In the genomic region with DNA sequence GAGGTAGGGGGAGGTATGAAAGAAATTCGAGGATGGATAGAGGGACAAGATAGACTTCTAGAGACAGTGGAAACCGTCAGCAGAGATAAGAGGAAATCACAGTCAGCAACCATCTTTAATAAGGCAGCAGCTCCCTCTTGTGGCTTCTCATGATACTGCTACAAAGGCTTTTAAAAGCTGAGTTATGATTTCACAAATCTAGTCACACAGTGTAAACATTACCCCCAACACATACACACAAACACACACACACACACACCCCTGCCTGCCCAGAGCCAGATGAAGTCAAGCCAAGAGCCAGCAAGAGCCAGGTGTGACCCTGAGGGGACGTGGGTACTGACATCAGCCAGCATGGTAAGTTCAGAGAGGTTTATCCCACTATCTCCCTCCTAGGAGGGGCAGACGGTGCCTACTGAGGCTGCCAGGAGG, we compare ENCODE assay signal across 1 cellular context.
TF ChIP-seq lines count a peak whose summit lies in the region.

No MANE protein-coding gene starts in this region.

TF ChIP-seq in HepG2, 621 proteins besides CTCF, POLR2A, EP300 and RAD21 (continued from another document and continues in another):
- TF ChIP-seq, protein P1, sequence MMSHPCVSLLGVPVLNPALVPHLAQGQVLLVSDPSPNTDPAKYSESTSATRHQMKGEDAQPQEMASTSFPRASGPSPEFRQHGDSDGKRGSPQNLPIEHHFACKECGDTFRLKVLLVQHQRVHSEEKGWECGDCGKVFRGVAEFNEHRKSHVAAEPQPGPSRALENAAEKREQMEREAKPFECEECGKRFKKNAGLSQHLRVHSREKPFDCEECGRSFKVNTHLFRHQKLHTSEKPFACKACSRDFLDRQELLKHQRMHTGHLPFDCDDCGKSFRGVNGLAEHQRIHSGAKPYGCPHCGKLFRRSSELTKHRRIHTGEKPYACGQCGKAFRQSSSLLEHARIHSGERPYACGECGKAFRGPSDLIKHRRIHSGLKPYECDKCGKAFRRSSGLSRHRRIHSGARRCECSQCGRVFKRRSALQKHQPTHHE (CRISPR knock-in tag; IDR thresholded peaks at IDR 0.05; ENCODE audit: borderline replicate concordance) = no peak
- no peak for TF ChIP-seq ZNF777 (CRISPR knock-in tag; IDR thresholded peaks at IDR 0.05)
- TF ChIP-seq, protein P2, sequence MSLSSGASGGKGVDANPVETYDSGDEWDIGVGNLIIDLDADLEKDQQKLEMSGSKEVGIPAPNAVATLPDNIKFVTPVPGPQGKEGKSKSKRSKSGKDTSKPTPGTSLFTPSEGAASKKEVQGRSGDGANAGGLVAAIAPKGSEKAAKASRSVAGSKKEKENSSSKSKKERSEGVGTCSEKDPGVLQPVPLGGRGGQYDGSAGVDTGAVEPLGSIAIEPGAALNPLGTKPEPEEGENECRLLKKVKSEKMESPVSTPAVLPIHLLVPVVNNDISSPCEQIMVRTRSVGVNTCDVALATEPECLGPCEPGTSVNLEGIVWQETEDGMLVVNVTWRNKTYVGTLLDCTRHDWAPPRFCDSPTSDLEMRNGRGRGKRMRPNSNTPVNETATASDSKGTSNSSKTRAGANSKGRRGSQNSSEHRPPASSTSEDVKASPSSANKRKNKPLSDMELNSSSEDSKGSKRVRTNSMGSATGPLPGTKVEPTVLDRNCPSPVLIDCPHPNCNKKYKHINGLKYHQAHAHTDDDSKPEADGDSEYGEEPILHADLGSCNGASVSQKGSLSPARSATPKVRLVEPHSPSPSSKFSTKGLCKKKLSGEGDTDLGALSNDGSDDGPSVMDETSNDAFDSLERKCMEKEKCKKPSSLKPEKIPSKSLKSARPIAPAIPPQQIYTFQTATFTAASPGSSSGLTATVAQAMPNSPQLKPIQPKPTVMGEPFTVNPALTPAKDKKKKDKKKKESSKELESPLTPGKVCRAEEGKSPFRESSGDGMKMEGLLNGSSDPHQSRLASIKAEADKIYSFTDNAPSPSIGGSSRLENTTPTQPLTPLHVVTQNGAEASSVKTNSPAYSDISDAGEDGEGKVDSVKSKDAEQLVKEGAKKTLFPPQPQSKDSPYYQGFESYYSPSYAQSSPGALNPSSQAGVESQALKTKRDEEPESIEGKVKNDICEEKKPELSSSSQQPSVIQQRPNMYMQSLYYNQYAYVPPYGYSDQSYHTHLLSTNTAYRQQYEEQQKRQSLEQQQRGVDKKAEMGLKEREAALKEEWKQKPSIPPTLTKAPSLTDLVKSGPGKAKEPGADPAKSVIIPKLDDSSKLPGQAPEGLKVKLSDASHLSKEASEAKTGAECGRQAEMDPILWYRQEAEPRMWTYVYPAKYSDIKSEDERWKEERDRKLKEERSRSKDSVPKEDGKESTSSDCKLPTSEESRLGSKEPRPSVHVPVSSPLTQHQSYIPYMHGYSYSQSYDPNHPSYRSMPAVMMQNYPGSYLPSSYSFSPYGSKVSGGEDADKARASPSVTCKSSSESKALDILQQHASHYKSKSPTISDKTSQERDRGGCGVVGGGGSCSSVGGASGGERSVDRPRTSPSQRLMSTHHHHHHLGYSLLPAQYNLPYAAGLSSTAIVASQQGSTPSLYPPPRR (CRISPR knock-in tag; IDR thresholded peaks at IDR 0.05; ENCODE audit: borderline replicate concordance) = 0 out of 2 replicates have a peak, but pooled peaks have one; percentile 21
- TF ChIP-seq GFI1 (CRISPR knock-in tag; IDR thresholded peaks at IDR 0.05; ENCODE audit: borderline replicate concordance) = peak; percentile 92
- TF ChIP-seq ZNF564 (CRISPR knock-in tag; IDR thresholded peaks at IDR 0.05) = no peak
- TF ChIP-seq, protein P3, sequence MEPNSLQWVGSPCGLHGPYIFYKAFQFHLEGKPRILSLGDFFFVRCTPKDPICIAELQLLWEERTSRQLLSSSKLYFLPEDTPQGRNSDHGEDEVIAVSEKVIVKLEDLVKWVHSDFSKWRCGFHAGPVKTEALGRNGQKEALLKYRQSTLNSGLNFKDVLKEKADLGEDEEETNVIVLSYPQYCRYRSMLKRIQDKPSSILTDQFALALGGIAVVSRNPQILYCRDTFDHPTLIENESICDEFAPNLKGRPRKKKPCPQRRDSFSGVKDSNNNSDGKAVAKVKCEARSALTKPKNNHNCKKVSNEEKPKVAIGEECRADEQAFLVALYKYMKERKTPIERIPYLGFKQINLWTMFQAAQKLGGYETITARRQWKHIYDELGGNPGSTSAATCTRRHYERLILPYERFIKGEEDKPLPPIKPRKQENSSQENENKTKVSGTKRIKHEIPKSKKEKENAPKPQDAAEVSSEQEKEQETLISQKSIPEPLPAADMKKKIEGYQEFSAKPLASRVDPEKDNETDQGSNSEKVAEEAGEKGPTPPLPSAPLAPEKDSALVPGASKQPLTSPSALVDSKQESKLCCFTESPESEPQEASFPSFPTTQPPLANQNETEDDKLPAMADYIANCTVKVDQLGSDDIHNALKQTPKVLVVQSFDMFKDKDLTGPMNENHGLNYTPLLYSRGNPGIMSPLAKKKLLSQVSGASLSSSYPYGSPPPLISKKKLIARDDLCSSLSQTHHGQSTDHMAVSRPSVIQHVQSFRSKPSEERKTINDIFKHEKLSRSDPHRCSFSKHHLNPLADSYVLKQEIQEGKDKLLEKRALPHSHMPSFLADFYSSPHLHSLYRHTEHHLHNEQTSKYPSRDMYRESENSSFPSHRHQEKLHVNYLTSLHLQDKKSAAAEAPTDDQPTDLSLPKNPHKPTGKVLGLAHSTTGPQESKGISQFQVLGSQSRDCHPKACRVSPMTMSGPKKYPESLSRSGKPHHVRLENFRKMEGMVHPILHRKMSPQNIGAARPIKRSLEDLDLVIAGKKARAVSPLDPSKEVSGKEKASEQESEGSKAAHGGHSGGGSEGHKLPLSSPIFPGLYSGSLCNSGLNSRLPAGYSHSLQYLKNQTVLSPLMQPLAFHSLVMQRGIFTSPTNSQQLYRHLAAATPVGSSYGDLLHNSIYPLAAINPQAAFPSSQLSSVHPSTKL (CRISPR knock-in tag; IDR thresholded peaks at IDR 0.05) = 0 out of 2 replicates have a peak, but pooled peaks have one; percentile 12
- TF ChIP-seq, protein P4, sequence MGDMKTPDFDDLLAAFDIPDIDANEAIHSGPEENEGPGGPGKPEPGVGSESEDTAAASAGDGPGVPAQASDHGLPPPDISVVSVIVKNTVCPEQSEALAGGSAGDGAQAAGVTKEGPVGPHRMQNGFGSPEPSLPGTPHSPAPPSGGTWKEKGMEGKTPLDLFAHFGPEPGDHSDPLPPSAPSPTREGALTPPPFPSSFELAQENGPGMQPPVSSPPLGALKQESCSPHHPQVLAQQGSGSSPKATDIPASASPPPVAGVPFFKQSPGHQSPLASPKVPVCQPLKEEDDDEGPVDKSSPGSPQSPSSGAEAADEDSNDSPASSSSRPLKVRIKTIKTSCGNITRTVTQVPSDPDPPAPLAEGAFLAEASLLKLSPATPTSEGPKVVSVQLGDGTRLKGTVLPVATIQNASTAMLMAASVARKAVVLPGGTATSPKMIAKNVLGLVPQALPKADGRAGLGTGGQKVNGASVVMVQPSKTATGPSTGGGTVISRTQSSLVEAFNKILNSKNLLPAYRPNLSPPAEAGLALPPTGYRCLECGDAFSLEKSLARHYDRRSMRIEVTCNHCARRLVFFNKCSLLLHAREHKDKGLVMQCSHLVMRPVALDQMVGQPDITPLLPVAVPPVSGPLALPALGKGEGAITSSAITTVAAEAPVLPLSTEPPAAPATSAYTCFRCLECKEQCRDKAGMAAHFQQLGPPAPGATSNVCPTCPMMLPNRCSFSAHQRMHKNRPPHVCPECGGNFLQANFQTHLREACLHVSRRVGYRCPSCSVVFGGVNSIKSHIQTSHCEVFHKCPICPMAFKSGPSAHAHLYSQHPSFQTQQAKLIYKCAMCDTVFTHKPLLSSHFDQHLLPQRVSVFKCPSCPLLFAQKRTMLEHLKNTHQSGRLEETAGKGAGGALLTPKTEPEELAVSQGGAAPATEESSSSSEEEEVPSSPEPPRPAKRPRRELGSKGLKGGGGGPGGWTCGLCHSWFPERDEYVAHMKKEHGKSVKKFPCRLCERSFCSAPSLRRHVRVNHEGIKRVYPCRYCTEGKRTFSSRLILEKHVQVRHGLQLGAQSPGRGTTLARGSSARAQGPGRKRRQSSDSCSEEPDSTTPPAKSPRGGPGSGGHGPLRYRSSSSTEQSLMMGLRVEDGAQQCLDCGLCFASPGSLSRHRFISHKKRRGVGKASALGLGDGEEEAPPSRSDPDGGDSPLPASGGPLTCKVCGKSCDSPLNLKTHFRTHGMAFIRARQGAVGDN (CRISPR knock-in tag; IDR thresholded peaks at IDR 0.05) = no peak
- TF ChIP-seq, protein P5, sequence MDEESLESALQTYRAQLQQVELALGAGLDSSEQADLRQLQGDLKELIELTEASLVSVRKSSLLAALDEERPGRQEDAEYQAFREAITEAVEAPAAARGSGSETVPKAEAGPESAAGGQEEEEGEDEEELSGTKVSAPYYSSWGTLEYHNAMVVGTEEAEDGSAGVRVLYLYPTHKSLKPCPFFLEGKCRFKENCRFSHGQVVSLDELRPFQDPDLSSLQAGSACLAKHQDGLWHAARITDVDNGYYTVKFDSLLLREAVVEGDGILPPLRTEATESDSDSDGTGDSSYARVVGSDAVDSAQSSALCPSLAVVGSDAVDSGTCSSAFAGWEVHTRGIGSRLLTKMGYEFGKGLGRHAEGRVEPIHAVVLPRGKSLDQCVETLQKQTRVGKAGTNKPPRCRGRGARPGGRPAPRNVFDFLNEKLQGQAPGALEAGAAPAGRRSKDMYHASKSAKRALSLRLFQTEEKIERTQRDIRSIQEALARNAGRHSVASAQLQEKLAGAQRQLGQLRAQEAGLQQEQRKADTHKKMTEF (CRISPR knock-in tag; IDR thresholded peaks at IDR 0.05) = no peak
- TF ChIP-seq, protein P6, sequence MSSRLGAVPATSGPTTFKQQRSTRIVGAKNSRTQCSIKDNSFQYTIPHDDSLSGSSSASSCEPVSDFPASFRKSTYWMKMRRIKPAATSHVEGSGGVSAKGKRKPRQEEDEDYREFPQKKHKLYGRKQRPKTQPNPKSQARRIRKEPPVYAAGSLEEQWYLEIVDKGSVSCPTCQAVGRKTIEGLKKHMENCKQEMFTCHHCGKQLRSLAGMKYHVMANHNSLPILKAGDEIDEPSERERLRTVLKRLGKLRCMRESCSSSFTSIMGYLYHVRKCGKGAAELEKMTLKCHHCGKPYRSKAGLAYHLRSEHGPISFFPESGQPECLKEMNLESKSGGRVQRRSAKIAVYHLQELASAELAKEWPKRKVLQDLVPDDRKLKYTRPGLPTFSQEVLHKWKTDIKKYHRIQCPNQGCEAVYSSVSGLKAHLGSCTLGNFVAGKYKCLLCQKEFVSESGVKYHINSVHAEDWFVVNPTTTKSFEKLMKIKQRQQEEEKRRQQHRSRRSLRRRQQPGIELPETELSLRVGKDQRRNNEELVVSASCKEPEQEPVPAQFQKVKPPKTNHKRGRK (CRISPR knock-in tag; IDR thresholded peaks at IDR 0.05) = no peak
- no peak for TF ChIP-seq ZNF589 (CRISPR knock-in tag; conservative IDR thresholded peaks at IDR 0.05)
- TF ChIP-seq ZSCAN9 (CRISPR knock-in tag; IDR thresholded peaks at IDR 0.05; ENCODE audit: borderline replicate concordance) = 0 out of 2 replicates have a peak, but pooled peaks have one; percentile 23
- peak; percentile 80 for TF ChIP-seq SALL1 (CRISPR knock-in tag; IDR thresholded peaks at IDR 0.05)
- TF ChIP-seq, protein P7, sequence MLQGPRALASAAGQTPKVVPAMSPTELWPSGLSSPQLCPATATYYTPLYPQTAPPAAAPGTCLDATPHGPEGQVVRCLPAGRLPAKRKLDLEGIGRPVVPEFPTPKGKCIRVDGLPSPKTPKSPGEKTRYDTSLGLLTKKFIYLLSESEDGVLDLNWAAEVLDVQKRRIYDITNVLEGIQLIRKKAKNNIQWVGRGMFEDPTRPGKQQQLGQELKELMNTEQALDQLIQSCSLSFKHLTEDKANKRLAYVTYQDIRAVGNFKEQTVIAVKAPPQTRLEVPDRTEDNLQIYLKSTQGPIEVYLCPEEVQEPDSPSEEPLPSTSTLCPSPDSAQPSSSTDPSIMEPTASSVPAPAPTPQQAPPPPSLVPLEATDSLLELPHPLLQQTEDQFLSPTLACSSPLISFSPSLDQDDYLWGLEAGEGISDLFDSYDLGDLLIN (CRISPR knock-in tag; IDR thresholded peaks at IDR 0.05; ENCODE audit: borderline replicate concordance) = no peak
- TF ChIP-seq MAFK (conservative IDR thresholded peaks at IDR 0.05 in 1 of 2, IDR thresholded peaks at IDR 0.05 in 1 of 2; ENCODE audit: low read length in 2 of 2) = peak; percentile 60 to 69
- TF ChIP-seq, protein P8, sequence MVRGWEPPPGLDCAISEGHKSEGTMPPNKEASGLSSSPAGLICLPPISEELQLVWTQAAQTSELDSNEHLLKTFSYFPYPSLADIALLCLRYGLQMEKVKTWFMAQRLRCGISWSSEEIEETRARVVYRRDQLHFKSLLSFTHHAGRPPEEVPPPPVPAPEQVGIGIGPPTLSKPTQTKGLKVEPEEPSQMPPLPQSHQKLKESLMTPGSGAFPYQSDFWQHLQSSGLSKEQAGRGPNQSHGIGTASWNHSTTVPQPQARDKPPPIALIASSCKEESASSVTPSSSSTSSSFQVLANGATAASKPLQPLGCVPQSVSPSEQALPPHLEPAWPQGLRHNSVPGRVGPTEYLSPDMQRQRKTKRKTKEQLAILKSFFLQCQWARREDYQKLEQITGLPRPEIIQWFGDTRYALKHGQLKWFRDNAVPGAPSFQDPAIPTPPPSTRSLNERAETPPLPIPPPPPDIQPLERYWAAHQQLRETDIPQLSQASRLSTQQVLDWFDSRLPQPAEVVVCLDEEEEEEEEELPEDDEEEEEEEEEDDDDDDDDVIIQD (CRISPR knock-in tag; IDR thresholded peaks at IDR 0.05; ENCODE audit: low read depth) = no peak
- no peak for TF ChIP-seq ZNF354B (CRISPR knock-in tag; IDR thresholded peaks at IDR 0.05)
- TF ChIP-seq CEBPB (IDR thresholded peaks at IDR 0.05; ENCODE audit: borderline replicate concordance, low read depth, low read length) = 0 out of 2 replicates have a peak, but pooled peaks have one; percentile 6
- 0 out of 2 replicates have a peak, but pooled peaks have one; percentile 28 for TF ChIP-seq ELF3 (CRISPR knock-in tag; IDR thresholded peaks at IDR 0.05)
- TF ChIP-seq TBL1XR1 (IDR thresholded peaks at IDR 0.05; ENCODE audit: borderline replicate concordance, low read length, partially characterized antibody) = no peak
- no peak for TF ChIP-seq ZC3H4 (CRISPR knock-in tag; IDR thresholded peaks at IDR 0.05; ENCODE audit: borderline replicate concordance)
- TF ChIP-seq, protein P9, sequence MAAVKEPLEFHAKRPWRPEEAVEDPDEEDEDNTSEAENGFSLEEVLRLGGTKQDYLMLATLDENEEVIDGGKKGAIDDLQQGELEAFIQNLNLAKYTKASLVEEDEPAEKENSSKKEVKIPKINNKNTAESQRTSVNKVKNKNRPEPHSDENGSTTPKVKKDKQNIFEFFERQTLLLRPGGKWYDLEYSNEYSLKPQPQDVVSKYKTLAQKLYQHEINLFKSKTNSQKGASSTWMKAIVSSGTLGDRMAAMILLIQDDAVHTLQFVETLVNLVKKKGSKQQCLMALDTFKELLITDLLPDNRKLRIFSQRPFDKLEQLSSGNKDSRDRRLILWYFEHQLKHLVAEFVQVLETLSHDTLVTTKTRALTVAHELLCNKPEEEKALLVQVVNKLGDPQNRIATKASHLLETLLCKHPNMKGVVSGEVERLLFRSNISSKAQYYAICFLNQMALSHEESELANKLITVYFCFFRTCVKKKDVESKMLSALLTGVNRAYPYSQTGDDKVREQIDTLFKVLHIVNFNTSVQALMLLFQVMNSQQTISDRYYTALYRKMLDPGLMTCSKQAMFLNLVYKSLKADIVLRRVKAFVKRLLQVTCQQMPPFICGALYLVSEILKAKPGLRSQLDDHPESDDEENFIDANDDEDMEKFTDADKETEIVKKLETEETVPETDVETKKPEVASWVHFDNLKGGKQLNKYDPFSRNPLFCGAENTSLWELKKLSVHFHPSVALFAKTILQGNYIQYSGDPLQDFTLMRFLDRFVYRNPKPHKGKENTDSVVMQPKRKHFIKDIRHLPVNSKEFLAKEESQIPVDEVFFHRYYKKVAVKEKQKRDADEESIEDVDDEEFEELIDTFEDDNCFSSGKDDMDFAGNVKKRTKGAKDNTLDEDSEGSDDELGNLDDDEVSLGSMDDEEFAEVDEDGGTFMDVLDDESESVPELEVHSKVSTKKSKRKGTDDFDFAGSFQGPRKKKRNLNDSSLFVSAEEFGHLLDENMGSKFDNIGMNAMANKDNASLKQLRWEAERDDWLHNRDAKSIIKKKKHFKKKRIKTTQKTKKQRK (IDR thresholded peaks at IDR 0.05; ENCODE audit: low read length) = no peak
- peak; percentile 71; the same call in 1 of the 2 replicates for TF ChIP-seq MAFF (IDR thresholded peaks at IDR 0.05; ENCODE audit: low read depth, low read length)
- no peak for TF ChIP-seq ZNF33A (CRISPR knock-in tag; IDR thresholded peaks at IDR 0.05; ENCODE audit: borderline replicate concordance)
- no peak for TF ChIP-seq RBM22 (optimal IDR thresholded peaks at IDR 0.05; ENCODE audit: low read length)
